ENCODE assay signal across 1 cellular context in the genomic region with DNA sequence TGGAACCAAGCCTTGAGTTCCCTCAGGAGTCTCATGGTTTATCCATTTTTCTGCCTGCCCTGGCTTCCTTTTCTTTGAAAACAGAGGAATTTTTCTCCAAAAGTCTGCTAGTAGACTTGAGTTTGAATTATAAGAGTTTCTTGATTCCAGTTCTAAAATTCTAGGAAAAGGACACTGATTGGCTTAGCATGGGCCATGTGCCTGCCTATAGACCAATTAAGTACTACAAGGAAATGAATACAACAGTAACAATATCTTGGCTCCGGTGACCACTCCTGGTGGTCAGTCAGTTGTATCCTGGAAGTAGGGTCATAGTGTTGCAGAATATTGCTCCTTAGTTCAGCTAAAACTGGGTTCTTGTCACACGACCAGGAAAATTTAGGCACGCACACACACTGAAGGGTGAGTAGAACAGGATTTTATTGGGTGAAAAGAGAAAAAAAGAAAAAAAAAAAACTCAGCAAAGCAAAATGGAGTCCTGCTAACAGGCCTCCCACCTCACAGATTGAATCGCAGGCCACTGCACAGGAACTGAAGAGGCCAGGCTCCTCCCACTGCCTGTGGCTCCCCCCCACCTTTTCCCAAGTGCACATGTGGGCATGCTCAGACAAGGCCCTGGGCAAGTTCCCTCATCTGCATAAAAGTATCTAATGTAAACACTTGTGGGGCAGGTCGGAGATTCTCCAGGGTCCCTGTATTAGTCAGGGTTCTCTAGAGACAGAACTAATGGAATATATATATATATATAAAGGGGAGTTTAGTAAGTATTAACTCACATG.
TF ChIP-seq lines count a peak whose summit lies in the region.

No MANE protein-coding gene starts in this region.

TF ChIP-seq in GM23338, 12 proteins besides CTCF, POLR2A, EP300 and RAD21:
- no peak for TF ChIP-seq CREB1 (CRISPR knock-in tag; IDR thresholded peaks at IDR 0.05; ENCODE audit: low read depth)
